ENCODE assay signal across 8 cellular contexts in the genomic region with DNA sequence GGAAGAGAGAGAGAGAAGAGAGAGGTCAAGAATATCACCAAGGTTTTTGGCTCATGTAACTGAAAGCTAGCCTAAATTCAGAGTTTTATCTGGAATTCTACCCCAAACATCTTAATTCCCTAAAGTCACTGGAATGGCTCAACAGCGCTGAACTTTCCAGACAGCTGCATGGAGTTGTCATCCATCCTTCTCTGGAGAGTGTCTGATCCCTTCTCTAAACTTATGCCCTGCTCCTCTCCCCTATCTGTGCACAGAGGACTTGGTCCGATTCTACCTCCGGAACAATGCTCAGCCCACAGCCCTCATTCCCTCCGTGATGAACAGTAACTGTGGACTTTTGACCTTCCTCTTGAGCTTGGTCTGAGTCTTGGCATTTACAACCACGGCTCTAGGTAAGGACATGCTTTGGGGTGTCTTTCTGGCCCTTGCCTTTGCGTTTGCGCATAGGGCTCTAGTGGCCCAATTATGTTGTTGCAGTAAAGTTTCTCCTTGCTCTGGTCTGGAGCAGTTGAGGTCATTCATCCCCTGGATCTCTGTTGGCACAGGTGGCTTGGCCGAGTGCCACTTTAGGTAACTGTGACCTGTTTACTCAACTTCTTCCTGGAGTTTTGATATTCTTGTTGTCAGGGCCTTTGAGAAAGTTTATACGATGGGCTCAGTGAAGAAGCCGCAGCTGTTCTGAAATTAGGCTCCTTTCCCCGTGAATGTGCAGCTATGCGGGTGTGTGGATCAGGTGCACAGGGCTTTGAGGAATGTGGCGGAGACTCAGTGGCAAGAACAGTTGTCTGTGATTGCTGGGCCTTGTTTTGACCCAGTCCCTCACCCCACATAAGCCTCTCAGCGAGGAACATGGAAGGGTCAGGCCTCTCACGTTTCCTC. TPM values are rescaled to one million over a fixed set of nuclear protein-coding genes. Genes with fewer than 3 reads are reported as not detected.
A peak's percentile ranks its signal among the peaks of the same experiment; 100 is the strongest.
DNase-seq lines count a peak whose midpoint lies in the region; ATAC-seq, FAIRE-seq and TF ChIP-seq lines count a peak whose summit lies in the region.

No MANE protein-coding gene starts in this region.

- DNase-seq in activated naive CD4-positive, alpha-beta T cell treated with Interleukin-2 at 50 U/mL for 16 hours: no peak
- DNase-seq in bronchial epithelial cell (ENCODE audit: low read depth) (peak; percentile 11), mucosa of gallbladder (ENCODE audit: low spot score) (peak; percentile 59), vagina (ENCODE audit: extremely low spot score in 2 of 2) (no peak), SW480 (ENCODE audit: low spot score) (no peak), DMS79 (lab: John Stamatoyannopoulos, UW) (no peak)

- H3K27ac ChIP-seq in vagina: peak overlapping the region; percentile 40

- intact Hi-C loops in vagina (cut with DNase I): no loop called here

- H3K4me1 ChIP-seq in vagina: peaks cover 24% of the 10 kb centered on the region

- H3K9me3 Mint-ChIP-seq in activated naive CD4-positive, alpha-beta T cell treated with anti-CD3 and anti-CD28 coated beads, Interleukin-2, amount 50 U/mL, for 24 hours: no peaks in the 10 kb centered on the region

- H3K4me3 Mint-ChIP-seq in activated naive CD4-positive, alpha-beta T cell treated with anti-CD3 and anti-CD28 coated beads, Interleukin-2, amount 50 U/mL, for 24 hours: peak overlapping the region; percentile 4

- no peak for FAIRE-seq in bronchial epithelial cell (lab: Jason Lieb, UNC)

- H3K27me3 Mint-ChIP-seq in activated naive CD4-positive, alpha-beta T cell treated with anti-CD3 and anti-CD28 coated beads, Interleukin-2, amount 50 U/mL, for 24 hours: no peaks in the 10 kb centered on the region

- H3K27me3 ChIP-seq in bronchial epithelial cell (ENCODE audit: control insufficient read depth, insufficient read depth, low read length) (no peaks in the 10 kb centered on the region), vagina (no peaks in the 10 kb centered on the region)

- H3K4me1 Mint-ChIP-seq in activated naive CD4-positive, alpha-beta T cell treated with anti-CD3 and anti-CD28 coated beads, Interleukin-2, amount 50 U/mL, for 24 hours: peaks cover 62% of the 10 kb centered on the region

- no peak for TF ChIP-seq POLR2A in vagina (IDR thresholded peaks at IDR 0.05)

- peak overlapping the region; percentile 97 for H3K27ac Mint-ChIP-seq in activated naive CD4-positive, alpha-beta T cell treated with anti-CD3 and anti-CD28 coated beads, Interleukin-2, amount 50 U/mL, for 24 hours

- H3K36me3 Mint-ChIP-seq in activated naive CD4-positive, alpha-beta T cell treated with anti-CD3 and anti-CD28 coated beads, Interleukin-2, amount 50 U/mL, for 24 hours: no peaks in the 10 kb centered on the region

- H3K36me3 ChIP-seq in bronchial epithelial cell (ENCODE audit: control insufficient read depth, insufficient read depth, low read length): no peaks in the 10 kb centered on the region
- H3K36me3 ChIP-seq in vagina: no peaks in the 10 kb centered on the region

- H3K9me3 ChIP-seq in vagina: no peaks in the 10 kb centered on the region

- no peak for ATAC-seq in GM21737 (IDR thresholded peaks at IDR 0.05; ENCODE audit: unreplicated experiment)

- H3K4me3 ChIP-seq in bronchial epithelial cell (ENCODE audit: low read depth, low read length) (no peak overlapping the region), vagina (no peak overlapping the region)

- TF ChIP-seq CTCF in bronchial epithelial cell (IDR thresholded peaks at IDR 0.05; ENCODE audit: insufficient read depth, low read length, severe bottlenecking) (no peak), vagina (IDR thresholded peaks at IDR 0.05) (no peak)

RNA-seq across cellular contexts. Expression of a gene that starts 18.4 kb away (rescaled TPM):
- total RNA-seq in bronchial epithelial cell: not detected in 2 replicates
- 1.6 TPM for total RNA-seq in mucosa of gallbladder
- 2.0 TPM for total RNA-seq in vagina

Comparison
In these comparisons a context has a peak if more than half of its experiments do, and no peak if none do; other contexts are left out.
1. DNase-seq: peak in bronchial epithelial cell (single experiment) and mucosa of gallbladder (single experiment); none in activated naive CD4-positive, alpha-beta T cell treated with Interleukin-2 at 50 U/mL for 16 hours (single experiment), vagina (0 of 2), SW480 (single experiment) and DMS79 (single experiment).